In genomic region chr13:35107535-35107934, GRCh38 we compare ENCODE assay signal across 11 cellular contexts.
"Had no signal": no experiment of that assay in that cellular context is flagged by ENCODE, and none has a peak within 500 bp of the region (broad histone marks: within the 10 kb centered on the region; RNA-seq: fewer than 3 reads in every experiment).

No MANE protein-coding gene starts in this region.

- DNase-seq: GM23248, GOT3, H7, H9, HCEC 1CT, HFFc6 had no signal

- H3K4me2 ChIP-seq: GM23338 had no signal

- H3K27ac ChIP-seq: GM23248 had no signal

- ATAC-seq: GM23338, HCT116 had no signal

- H3K9me3 ChIP-seq: HAP-1 had no signal

- H3K36me3 ChIP-seq: HAP-1 had no signal

- H3K4me3 ChIP-seq: GM23248, GM23338, HAP-1 had no signal

- H3K4me1 ChIP-seq: HAP-1 had no signal

- H3K9ac ChIP-seq: GM23248 had no signal

- H2AFZ ChIP-seq: GM23248, GM23338 had no signal

- FAIRE-seq: H1, H54 had no signal
